26 cellular contexts compared by ENCODE assay signal in genomic region chr15:39506146-39506545, GRCh38.
"Had no signal": no experiment of that assay in that cellular context is flagged by ENCODE, and none has a peak within 500 bp of the region (broad histone marks: within the 10 kb centered on the region; RNA-seq: fewer than 3 reads in every experiment).

No MANE protein-coding gene starts in this region.

- DNase-seq: activated B cell treated with CpG ODN at 0.5 μM for 24 hours; activated CD4-positive, alpha-beta T cell treated with anti-CD3 and anti-CD28 coated beads for 36 hours; activated CD4-positive, alpha-beta T cell treated with anti-CD3 and anti-CD28 coated beads, Interleukin-2, amount 50 U/mL, for 4 hours; activated CD8-positive, alpha-beta memory T cell treated with anti-CD3 and anti-CD28 coated beads for 24 hours; activated CD8-positive, alpha-beta memory T cell treated with anti-CD3 and anti-CD28 coated beads, Interleukin-2, amount 50 U/mL, for 4 hours; activated naive CD4-positive, alpha-beta T cell treated with Interleukin-2 at 50 U/mL for 16 hours; activated naive CD8-positive, alpha-beta T cell treated with anti-CD3 and anti-CD28 coated beads for 36 hours; activated T-cell treated with anti-CD3 and anti-CD28 coated beads, Interleukin-2, amount 50 U/mL, for 24 hours; amniotic stem cell; dermis blood vessel endothelial cell; effector CD8-positive, alpha-beta T cell; erythroblast; heart left ventricle; islet precursor cell; left cardiac atrium; nephron progenitor cell; nucleus accumbens; posterior cingulate gyrus; small intestine; stimulated activated CD4-positive, alpha-beta T cell treated with anti-CD3 and anti-CD28 coated beads, Interleukin-15, amount 100 ng/mL, for 24 hours; stimulated activated CD8-positive, alpha-beta memory T cell treated with anti-CD3 and anti-CD28 coated beads, Interleukin-4, amount 100 ng/mL, for 48 hours; stimulated activated naive B cell treated with anti-CD40 and anti-IgM and Interleukin-4, amounts not matched to agents 10 μg/mL and 1 μg/mL and 100 μg/mL, for 72 hours; T1000; transverse colon had no signal

- H3K4me3 ChIP-seq: gastroesophageal sphincter, heart left ventricle, transverse colon had no signal

- ATAC-seq: activated CD4-positive, alpha-beta T cell treated with anti-CD3 and anti-CD28 coated beads for 36 hours; gastroesophageal sphincter; heart left ventricle; left cardiac atrium; sciatic nerve; stimulated activated naive B cell treated with anti-CD40 and anti-IgM and Interleukin-4, amounts not matched to agents 10 μg/mL and 1 μg/mL and 100 μg/mL, for 72 hours had no signal
